ENCODE assay signal across 17 cellular contexts in the genomic region with DNA sequence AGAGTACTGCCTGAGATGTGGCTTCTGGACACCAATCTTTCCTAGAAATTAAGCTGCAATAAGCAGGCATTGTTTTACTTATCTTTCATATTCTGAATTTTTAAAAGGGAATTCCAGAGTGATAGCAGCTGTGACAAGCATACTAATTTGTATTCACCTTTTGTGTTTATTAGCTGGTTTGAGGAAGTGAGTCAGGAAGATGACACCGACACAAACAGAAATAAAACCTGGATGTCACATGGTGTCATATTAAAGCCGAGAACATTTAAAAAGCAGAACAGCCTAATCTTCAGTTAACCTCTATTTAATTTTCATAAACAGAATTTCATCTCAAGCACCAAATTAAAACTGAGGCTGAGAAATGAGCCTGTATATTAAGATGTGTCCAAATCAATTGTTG.
DNase-seq lines count a peak whose midpoint lies in the region; ATAC-seq and TF ChIP-seq lines count a peak whose summit lies in the region.
"Had no signal": no experiment of that assay in that cellular context is flagged by ENCODE, and none has a peak within 500 bp of the region (broad histone marks: within the 10 kb centered on the region; RNA-seq: fewer than 3 reads in every experiment).

No MANE protein-coding gene starts in this region.

- no peak overlapping the region for H3K27ac ChIP-seq in right lobe of liver
- H3K27ac ChIP-seq: thoracic aorta had no signal

- H3K4me1 Mint-ChIP-seq in activated B cell treated with CpG ODN at 0.5 μM for 24 hours, result peaks cover 29% of the 10 kb centered on the region
- H3K4me1 Mint-ChIP-seq in type B pancreatic cell (ENCODE audit: unreplicated experiment), result peaks cover 11% of the 10 kb centered on the region
- H3K4me1 Mint-ChIP-seq: central memory CD8-positive, alpha-beta T cell had no signal

- H3K4me1 ChIP-seq in mucosa of descending colon (ENCODE audit: low read depth) (no peaks in the 10 kb centered on the region), right lobe of liver (no peaks in the 10 kb centered on the region)
- H3K4me1 ChIP-seq: Caco-2 had no signal

- CTCF ChIA-PET in activated B cell treated with CpG ODN at 0.5 μM for 24 hours (lab: Charles Lee), result no interaction called here

- POLR2A ChIA-PET in activated B cell treated with CpG ODN at 0.5 μM for 24 hours (lab: Charles Lee), result no interaction called here

- H3K36me3 ChIP-seq in mucosa of descending colon (ENCODE audit: low read depth) (no peaks in the 10 kb centered on the region), right lobe of liver (no peaks in the 10 kb centered on the region)
- H3K36me3 ChIP-seq: thoracic aorta had no signal

- WGBS in right lobe of liver (ENCODE audit: insufficient coverage, low coverage, low lambda C conversion rate, missing lambda C conversion rate), result 50% methylated on average over 2 of the region's 2 CpGs

- TF ChIP-seq POLR2A in right lobe of liver (IDR thresholded peaks at IDR 0.05), result no peak

- ATAC-seq in GM18909 (IDR thresholded peaks at IDR 0.05; ENCODE audit: poor library complexity, unreplicated experiment) (peak; percentile 53), HG03342 (IDR thresholded peaks at IDR 0.05; ENCODE audit: unreplicated experiment) (peak; percentile 50), activated B cell treated with CpG ODN at 0.5 μM for 24 hours (ENCODE audit: low read depth) (peak; percentile 25), mucosa of descending colon (no peak), right lobe of liver (no peak)
- ATAC-seq: activated CD8-positive, alpha-beta T cell treated with anti-CD3 and anti-CD28 coated beads, Interleukin-2, amount 10 ng/mL, durations not matched to agents 7 days and 5 days; HepG2 had no signal

- intact Hi-C loops in activated B cell treated with CpG ODN at 0.5 μM for 24 hours (cut with micrococcal nuclease), result no loop called here
- intact Hi-C loops in mucosa of descending colon (cut with DNase I, micrococcal nuclease), result no loop called here
- intact Hi-C loops in right lobe of liver (cut with DNase I), result no loop called here

- DNase-seq in A172 (ENCODE audit: low spot score) (peak; percentile 1), activated B cell treated with CpG ODN at 0.5 μM for 24 hours (no peak), mucosa of descending colon (no peak), DMS79 treated with DMSO at 0.1 percent for 48 hours (lab: John Stamatoyannopoulos, UW) (no peak), right lobe of liver (no peak), type B pancreatic cell (ENCODE audit: extremely low spot score, unreplicated experiment) (no peak)
- DNase-seq: activated CD8-positive, alpha-beta T cell treated with anti-CD3 and anti-CD28 coated beads, Interleukin-2, amount 10 ng/mL, durations not matched to agents 7 days and 5 days; Caco-2; foreskin melanocyte; stimulated activated CD4-positive, alpha-beta T cell treated with anti-CD3 and anti-CD28 coated beads, Interleukin-2, amount 100 ng/mL, for 24 hours; SW 1271 had no signal

- no peaks in the 10 kb centered on the region for H3K36me3 Mint-ChIP-seq in activated B cell treated with CpG ODN at 0.5 μM for 24 hours (ENCODE audit: low read depth)
- no peaks in the 10 kb centered on the region for H3K36me3 Mint-ChIP-seq in type B pancreatic cell

- TF ChIP-seq CTCF in activated B cell treated with CpG ODN at 0.5 μM for 24 hours (IDR thresholded peaks at IDR 0.05) (no peak), mucosa of descending colon (IDR thresholded peaks at IDR 0.05) (no peak), right lobe of liver (IDR thresholded peaks at IDR 0.05) (no peak), type B pancreatic cell (conservative IDR thresholded peaks at IDR 0.05) (no peak)

- H3K4me3 Mint-ChIP-seq in activated B cell treated with CpG ODN at 0.5 μM for 24 hours, result peak overlapping the region; percentile 60
- no peak overlapping the region for H3K4me3 Mint-ChIP-seq in type B pancreatic cell
- H3K4me3 Mint-ChIP-seq: activated CD8-positive, alpha-beta T cell treated with anti-CD3 and anti-CD28 coated beads, Interleukin-2, amount 10 ng/mL, durations not matched to agents 7 days and 5 days; central memory CD8-positive, alpha-beta T cell; nephron had no signal

- H3K9me3 ChIP-seq in mucosa of descending colon (no peaks in the 10 kb centered on the region), right lobe of liver (no peaks in the 10 kb centered on the region)
- H3K9me3 ChIP-seq: Caco-2, thoracic aorta had no signal

- peak overlapping the region; percentile 59 for H3K27ac Mint-ChIP-seq in activated B cell treated with CpG ODN at 0.5 μM for 24 hours
- no peak overlapping the region for H3K27ac Mint-ChIP-seq in type B pancreatic cell
- H3K27ac Mint-ChIP-seq: activated CD8-positive, alpha-beta T cell treated with anti-CD3 and anti-CD28 coated beads, Interleukin-2, amount 10 ng/mL, durations not matched to agents 7 days and 5 days had no signal

- H3K27me3 Mint-ChIP-seq in activated B cell treated with CpG ODN at 0.5 μM for 24 hours (no peaks in the 10 kb centered on the region), type B pancreatic cell (no peaks in the 10 kb centered on the region)
- H3K27me3 Mint-ChIP-seq: central memory CD8-positive, alpha-beta T cell had no signal

- H3K4me3 ChIP-seq in mucosa of descending colon, result no peak overlapping the region
- no peak overlapping the region for H3K4me3 ChIP-seq in right lobe of liver
- H3K4me3 ChIP-seq: thoracic aorta had no signal

- no peaks in the 10 kb centered on the region for H3K9me3 Mint-ChIP-seq in activated B cell treated with CpG ODN at 0.5 μM for 24 hours
- H3K9me3 Mint-ChIP-seq in type B pancreatic cell, result no peaks in the 10 kb centered on the region
- H3K9me3 Mint-ChIP-seq: nephron had no signal

- no peaks in the 10 kb centered on the region for H3K27me3 ChIP-seq in right lobe of liver

Comparison
In these comparisons a context has a peak if more than half of its experiments do, and no peak if none do; other contexts are left out.
1. ATAC-seq: peak in GM18909 (single experiment), HG03342 (single experiment) and activated B cell treated with CpG ODN at 0.5 μM for 24 hours (single experiment); none in mucosa of descending colon (single experiment) and right lobe of liver (0 of 4).